17 cellular contexts compared by ENCODE assay signal in genomic region chr7:46933596-46933995, GRCh38.
A peak's percentile ranks its signal among the peaks of the same experiment; 100 is the strongest.
DNase-seq lines count a peak whose midpoint lies in the region; ATAC-seq and TF ChIP-seq lines count a peak whose summit lies in the region.
"Had no signal": no experiment of that assay in that cellular context is flagged by ENCODE, and none has a peak within 500 bp of the region (broad histone marks: within the 10 kb centered on the region; RNA-seq: fewer than 3 reads in every experiment).

No MANE protein-coding gene starts in this region.

- no peak overlapping the region for H3K4me2 ChIP-seq in hepatocyte

- no peak for TF ChIP-seq CTCF in 22Rv1 (IDR thresholded peaks at IDR 0.05)
- TF ChIP-seq CTCF in HFFc6 (IDR thresholded peaks at IDR 0.05) = no peak
- no peak for TF ChIP-seq CTCF in astrocyte of the cerebellum (IDR thresholded peaks at IDR 0.05; ENCODE audit: low read depth, low read length, missing control alignments)
- TF ChIP-seq CTCF in hepatocyte (IDR thresholded peaks at IDR 0.05; ENCODE audit: poor library complexity) = no peak

- in situ Hi-C loops in astrocyte of the cerebellum (cut with HindIII; ENCODE audit: low sequenced_read_pairs) = no loop called here

- H3K27me3 ChIP-seq in hepatocyte = no peaks in the 10 kb centered on the region
- H3K27me3 ChIP-seq: neutrophil, vagina had no signal

- no peak overlapping the region for H2AFZ ChIP-seq in hepatocyte

- H3K4me3 ChIP-seq in astrocyte of the cerebellum (ENCODE audit: low read depth, low read length) (no peak overlapping the region), hepatocyte (no peak overlapping the region)
- H3K4me3 ChIP-seq: vagina had no signal

- 57% methylated on average over 4 of the region's 4 CpGs for WGBS in hepatocyte (ENCODE audit: low lambda C conversion rate, missing lambda C conversion rate)

- ATAC-seq in HG02852 (IDR thresholded peaks at IDR 0.05; ENCODE audit: unreplicated experiment) (no peak), left lobe of liver (no peak)

- H4K20me1 ChIP-seq in hepatocyte (ENCODE audit: insufficient read depth, poor library complexity, severe bottlenecking) = no peaks in the 10 kb centered on the region

- no peaks in the 10 kb centered on the region for H3K9me2 ChIP-seq in hepatocyte (replicated peaks; ENCODE audit: insufficient read depth)

- no peak for DNase-seq in HFFc6
- DNase-seq in astrocyte of the cerebellum (ENCODE audit: low read depth) = peak; percentile 26
- DNase-seq in hepatocyte (ENCODE audit: low spot score) = no peak
- DNase-seq in globus pallidus (ENCODE audit: low spot score) = no peak
- no peak for DNase-seq in stimulated activated naive CD4-positive, alpha-beta T cell treated with Interleukin-2 at 50 U/mL for 16 hours (lab: John Stamatoyannopoulos, UW)
- no peak for DNase-seq in left lobe of liver (ENCODE audit: low spot score)
- DNase-seq: activated naive CD4-positive, alpha-beta T cell treated with anti-CD3 and anti-CD28 coated beads for 36 hours; cortex of kidney; DND-41; glutamatergic neuron; GOT3; NCI-H2107 had no signal

- no peaks in the 10 kb centered on the region for H3K79me2 ChIP-seq in hepatocyte

- H3K9me3 Mint-ChIP-seq in HFFc6 = no peaks in the 10 kb centered on the region
- H3K9me3 Mint-ChIP-seq: activated naive CD4-positive, alpha-beta T cell treated with anti-CD3 and anti-CD28 coated beads for 36 hours had no signal

- peak overlapping the region; percentile 40; the same call in 1 of the 2 replicates for H3K27ac Mint-ChIP-seq in HFFc6
- H3K27ac Mint-ChIP-seq: activated naive CD4-positive, alpha-beta T cell treated with anti-CD3 and anti-CD28 coated beads for 36 hours; B cell had no signal

- H3K9me3 ChIP-seq in hepatocyte (ENCODE audit: low read depth) = no peaks in the 10 kb centered on the region
- H3K9me3 ChIP-seq: neutrophil, vagina had no signal

- no peaks in the 10 kb centered on the region for H3K36me3 ChIP-seq in hepatocyte (replicated peaks; ENCODE audit: insufficient read depth, low read depth)
- H3K36me3 ChIP-seq: neutrophil, vagina had no signal

- H3K27me3 Mint-ChIP-seq in HFFc6 (ENCODE audit: insufficient read depth) = peaks cover 2% of the 10 kb centered on the region

- no peaks in the 10 kb centered on the region for H3K36me3 Mint-ChIP-seq in HFFc6 (ENCODE audit: low read depth)

- H3K27ac ChIP-seq in 22Rv1 = peak overlapping the region; percentile 81
- peak overlapping the region; percentile 58 for H3K27ac ChIP-seq in hepatocyte
- H3K27ac ChIP-seq: neutrophil, vagina had no signal

- peaks cover 35% of the 10 kb centered on the region for H3K4me1 ChIP-seq in hepatocyte (ENCODE audit: insufficient read depth)

- H3K4me1 Mint-ChIP-seq in HFFc6 (ENCODE audit: low read depth) = peaks cover 59% of the 10 kb centered on the region
- H3K4me1 Mint-ChIP-seq: B cell had no signal

- peak overlapping the region; percentile 24 for H3K4me3 Mint-ChIP-seq in HFFc6
- H3K4me3 Mint-ChIP-seq: activated naive CD4-positive, alpha-beta T cell treated with anti-CD3 and anti-CD28 coated beads for 36 hours; B cell had no signal
